Comparison of ENCODE assay signal across 34 cellular contexts in genomic region chr20:57586370-57586793, GRCh38. TPM values are rescaled to one million over a fixed set of nuclear protein-coding genes. Genes with fewer than 3 reads are reported as not detected.
DNase-seq lines count a peak whose midpoint lies in the region; ATAC-seq and TF ChIP-seq lines count a peak whose summit lies in the region.
"Had no signal": no experiment of that assay in that cellular context is flagged by ENCODE, and none has a peak within 500 bp of the region (broad histone marks: within the 10 kb centered on the region; RNA-seq: fewer than 3 reads in every experiment).

No MANE protein-coding gene starts in this region.

- TF ChIP-seq EP300 in sigmoid colon (IDR thresholded peaks at IDR 0.05): no peak

- DNase-seq in RWPE2 (ENCODE audit: low spot score): peak; percentile 80
- peak; percentile 4 for DNase-seq in iris pigment epithelial cell (ENCODE audit: low read depth)
- DNase-seq in mucosa of gallbladder (ENCODE audit: low spot score): peak; percentile 86
- peak; percentile 73 for DNase-seq in sigmoid colon
- DNase-seq in AG08395 (ENCODE audit: low spot score): no peak
- DNase-seq in stimulated activated CD4-positive, alpha-beta T cell treated with anti-CD3 and anti-CD28 coated beads, Interleukin-2, amount 100 ng/mL, for 24 hours: no peak
- no peak for DNase-seq in SW480 (ENCODE audit: low spot score)
- DNase-seq: activated CD4-positive, alpha-beta T cell treated with anti-CD3 and anti-CD28 coated beads for 4 hours; activated CD8-positive, alpha-beta memory T cell treated with anti-CD3 and anti-CD28 coated beads for 24 hours; activated T-cell treated with anti-CD3 and anti-CD28 coated beads for 4 hours; amniotic stem cell; BE2C; brain microvascular endothelial cell; CD8-positive, alpha-beta memory T cell; H9; hippocampal formation; Karpas-422; NCI-H1417; NCI-H2029; pancreas; PC-9; SHP77; stimulated activated CD4-positive, alpha-beta T cell treated with anti-CD3 and anti-CD28 coated beads, Interleukin-4, amount 100 ng/mL, for 24 hours; trophoblast cell had no signal

- H3K4me1 ChIP-seq in RWPE2 (ENCODE audit: insufficient read depth, poor library complexity, severe bottlenecking) (no peaks in the 10 kb centered on the region), sigmoid colon (peaks cover 0 to 46% (median 31%) of the 10 kb centered on the region in 4 donors)
- H3K4me1 ChIP-seq: BE2C, pancreas, right atrium auricular region had no signal

- 45 to 60% methylated on average over 8 of the region's 8 CpGs for WGBS in sigmoid colon, 2 donors

- H3K4me3 ChIP-seq in RWPE2 (ENCODE audit: severe bottlenecking) (no peak overlapping the region), sigmoid colon (no peak overlapping the region)
- H3K4me3 ChIP-seq: left lung, pancreas, PC-9, right atrium auricular region had no signal

- H3K36me3 ChIP-seq in RWPE2 (ENCODE audit: low read depth): no peaks in the 10 kb centered on the region
- no peaks in the 10 kb centered on the region for H3K36me3 ChIP-seq in sigmoid colon
- H3K36me3 ChIP-seq: BE2C, brain microvascular endothelial cell, left lung, pancreas, right atrium auricular region had no signal

- no peak for TF ChIP-seq POLR2A in sigmoid colon (IDR thresholded peaks at IDR 0.05)

- TF ChIP-seq CTCF in RWPE2 (IDR thresholded peaks at IDR 0.05; ENCODE audit: poor library complexity, severe bottlenecking) (no peak), sigmoid colon (IDR thresholded peaks at IDR 0.05) (no peak)

- no peak overlapping the region for H3K27ac ChIP-seq in RWPE2 (ENCODE audit: poor library complexity, severe bottlenecking)
- H3K27ac ChIP-seq in sigmoid colon: no peak overlapping the region
- H3K27ac ChIP-seq: brain microvascular endothelial cell, HL-60, left lung, pancreas, PC-9, right atrium auricular region, VCaP had no signal

- intact Hi-C loops in sigmoid colon (cut with DNase I): no loop called here

- no peaks in the 10 kb centered on the region for H3K9me3 ChIP-seq in RWPE2 (ENCODE audit: severe bottlenecking)
- no peaks in the 10 kb centered on the region for H3K9me3 ChIP-seq in sigmoid colon
- H3K9me3 ChIP-seq: BE2C, left lung, pancreas had no signal

- H3K27me3 ChIP-seq in RWPE2 (ENCODE audit: insufficient read depth, poor library complexity, severe bottlenecking) (peaks cover 50% of the 10 kb centered on the region), sigmoid colon (no peaks in the 10 kb centered on the region)
- H3K27me3 ChIP-seq: BE2C, brain microvascular endothelial cell, pancreas, right atrium auricular region had no signal

- ATAC-seq in RWPE2 (ENCODE audit: low read depth): no peak
- no peak for ATAC-seq in GM19455 (IDR thresholded peaks at IDR 0.05; ENCODE audit: unreplicated experiment)
- ATAC-seq: left lung; natural killer cell treated with Interleukin-12 subunit alpha and Interleukin-12 subunit beta and Interleukin-15 and Interleukin-18, amount 100 ng/mL, for 72 hours; stimulated activated effector memory CD8-positive, alpha-beta T cell treated with anti-CD3 and anti-CD28 coated beads, Interleukin-12 subunit alpha, Interleukin-12 subunit beta, amount 100 ng/mL, for 72 hours had no signal

RNA-seq across cellular contexts. Expression of gene PCK1, which starts 25.5 kb away (rescaled TPM):
- total RNA-seq in mucosa of gallbladder: 27.0 TPM
- 1 to 10 TPM in 1 of 4 donors, under 1 TPM in 3; 0.33 to 7.5 (median 0.48) TPM for total RNA-seq in sigmoid colon
- 100 to 1,000 TPM in 1 of 3 donors, 10 to 100 TPM in 2; 40.4 to 334 (median 85.9) TPM for polyA plus RNA-seq in sigmoid colon
- total RNA-seq: activated T-helper 2 cell treated with anti-CD3 and anti-CD28 coated beads, Interferon-gamma antibody, Interleukin-2, Interleukin-4, amounts not matched to agents 10 μg/mL and 5 μg/mL and 100 μg/mL, durations not matched to agents 14 hours and 24 hours and 36 hours; CD8-positive, alpha-beta memory T cell; Daoy; H9; left lung; natural killer cell treated with Interleukin-12 subunit alpha and Interleukin-12 subunit beta and Interleukin-15 and Interleukin-18, amount 100 ng/mL, for 72 hours; PC-9 had no signal
- polyA plus RNA-seq: CD8-positive, alpha-beta memory T cell; fibroblast of lung had no signal

RNA-seq across cellular contexts. Expression of gene ZBP1, which starts 33.8 kb away (rescaled TPM):
- total RNA-seq in mucosa of gallbladder (1.3 TPM), sigmoid colon (under 1 TPM in 2 of 4 donors, not detected in 2; 0.36 to 0.49 TPM)
- polyA plus RNA-seq in sigmoid colon: 10 to 100 TPM in 1 of 3 donors, 1 to 10 TPM in 2; 1.2 to 17.2 (median 5.3) TPM
- total RNA-seq: fibroblast of lung, H9, PC-9, right atrium auricular region had no signal
- polyA plus RNA-seq: fibroblast of lung had no signal

Comparison
In these comparisons a context has a peak if more than half of its experiments do, and no peak if none do; other contexts are left out.
1. DNase-seq: peak in RWPE2 (single experiment), iris pigment epithelial cell (single experiment), mucosa of gallbladder (single experiment) and sigmoid colon (single experiment); none in AG08395 (single experiment), stimulated activated CD4-positive, alpha-beta T cell treated with anti-CD3 and anti-CD28 coated beads, Interleukin-2, amount 100 ng/mL, for 24 hours (0 of 2) and SW480 (single experiment).